ENCODE assay signal across 2 cellular contexts in genomic region chr6:22875845-22876244, GRCh38.
TF ChIP-seq lines count a peak whose summit lies in the region.

No MANE protein-coding gene starts in this region.

TF ChIP-seq in HepG2, 621 proteins besides CTCF, POLR2A, EP300 and RAD21:
- no peak for TF ChIP-seq ARID5B (CRISPR knock-in tag; IDR thresholded peaks at IDR 0.05)
- TF ChIP-seq CAMTA2 (CRISPR knock-in tag; IDR thresholded peaks at IDR 0.05; ENCODE audit: borderline replicate concordance): no peak
- peak; percentile 59 for TF ChIP-seq CEBPB (IDR thresholded peaks at IDR 0.05; ENCODE audit: borderline replicate concordance, low read depth, low read length)

TF ChIP-seq in H1, 55 proteins besides CTCF, POLR2A, EP300 and RAD21:
- TF ChIP-seq CEBPB (IDR thresholded peaks at IDR 0.05; ENCODE audit: low read depth, low read length) (peak; percentile 1; the same call in 1 of the 2 replicates), HDAC6 (IDR thresholded peaks at IDR 0.05; ENCODE audit: low read depth, low read length) (no peak), ZNF274 (IDR thresholded peaks at IDR 0.05; ENCODE audit: borderline replicate concordance, extremely low read depth, low read length) (no peak), GABPA (IDR thresholded peaks at IDR 0.05; ENCODE audit: borderline replicate concordance, insufficient read depth, low read length) (no peak)
